In genomic region chr20:57188576-57189079, GRCh38 we compare ENCODE assay signal across 19 cellular contexts.
"Had no signal": no experiment of that assay in that cellular context is flagged by ENCODE, and none has a peak within 500 bp of the region (broad histone marks: within the 10 kb centered on the region; RNA-seq: fewer than 3 reads in every experiment).

No MANE protein-coding gene starts in this region.

- H3K4me3 ChIP-seq: heart left ventricle, psoas muscle, right lobe of liver, thoracic aorta, transverse colon had no signal

- H3K4me3 Mint-ChIP-seq: naive thymus-derived CD4-positive, alpha-beta T cell; nephron progenitor cell; stimulated activated memory B cell treated with anti-CD40 and anti-IgM and Interleukin-4, amounts not matched to agents 10 μg/mL and 1 μg/mL and 100 μg/mL, for 72 hours; stimulated activated naive CD8-positive, alpha-beta T cell treated with anti-CD3 and anti-CD28 coated beads, Interleukin-15, Interleukin-2, amounts not matched to agents 100 ng/mL and 50 ng/mL, for 24 hours had no signal

- H3K4me1 ChIP-seq: heart left ventricle, psoas muscle, right lobe of liver, transverse colon had no signal

- H3K27me3 ChIP-seq: heart left ventricle, neutrophil, right lobe of liver, transverse colon had no signal

- H3K9me3 Mint-ChIP-seq: naive thymus-derived CD4-positive, alpha-beta T cell; stimulated activated naive CD8-positive, alpha-beta T cell treated with anti-CD3 and anti-CD28 coated beads, Interleukin-15, Interleukin-2, amounts not matched to agents 100 ng/mL and 50 ng/mL, for 24 hours had no signal

- H3K36me3 Mint-ChIP-seq: naive thymus-derived CD4-positive, alpha-beta T cell; stimulated activated memory B cell treated with anti-CD40 and anti-IgM and Interleukin-4, amounts not matched to agents 10 μg/mL and 1 μg/mL and 100 μg/mL, for 72 hours had no signal

- H3K27me3 Mint-ChIP-seq: stimulated activated naive CD8-positive, alpha-beta T cell treated with anti-CD3 and anti-CD28 coated beads, Interleukin-15, Interleukin-2, amounts not matched to agents 100 ng/mL and 50 ng/mL, for 24 hours had no signal

- FAIRE-seq: endometrium, frontal cortex, islet of Langerhans had no signal

- ATAC-seq: esophagus mucosa; heart left ventricle; naive thymus-derived CD4-positive, alpha-beta T cell; psoas muscle; right lobe of liver; stimulated activated memory B cell treated with anti-CD40 and anti-IgM and Interleukin-4, amounts not matched to agents 10 μg/mL and 1 μg/mL and 100 μg/mL, for 72 hours had no signal

- DNase-seq: effector memory CD4-positive, alpha-beta T cell; heart left ventricle; hippocampal formation; kidney glomerular epithelial cell; naive thymus-derived CD4-positive, alpha-beta T cell; nephron progenitor cell; retina; right lobe of liver; stimulated activated CD4-positive, alpha-beta T cell treated with anti-CD3 and anti-CD28 coated beads, Interleukin-4, amount 100 ng/mL, for 24 hours; transverse colon had no signal

- H3K9me3 ChIP-seq: heart left ventricle, neutrophil, psoas muscle, right lobe of liver, thoracic aorta, transverse colon had no signal

- H3K4me1 Mint-ChIP-seq: stimulated activated memory B cell treated with anti-CD40 and anti-IgM and Interleukin-4, amounts not matched to agents 10 μg/mL and 1 μg/mL and 100 μg/mL, for 72 hours had no signal

- H3K27ac Mint-ChIP-seq: naive thymus-derived CD4-positive, alpha-beta T cell; stimulated activated memory B cell treated with anti-CD40 and anti-IgM and Interleukin-4, amounts not matched to agents 10 μg/mL and 1 μg/mL and 100 μg/mL, for 72 hours; stimulated activated naive CD8-positive, alpha-beta T cell treated with anti-CD3 and anti-CD28 coated beads, Interleukin-15, Interleukin-2, amounts not matched to agents 100 ng/mL and 50 ng/mL, for 24 hours had no signal

- H3K27ac ChIP-seq: heart left ventricle, neutrophil, psoas muscle, right lobe of liver, thoracic aorta, transverse colon had no signal

- H3K36me3 ChIP-seq: heart left ventricle, neutrophil, right lobe of liver, thoracic aorta, transverse colon had no signal
